12 cellular contexts compared by ENCODE assay signal in genomic region chr6:10316327-10316726, GRCh38.
DNase-seq lines count a peak whose midpoint lies in the region; ATAC-seq and TF ChIP-seq lines count a peak whose summit lies in the region.
"Had no signal": no experiment of that assay in that cellular context is flagged by ENCODE, and none has a peak within 500 bp of the region (broad histone marks: within the 10 kb centered on the region; RNA-seq: fewer than 3 reads in every experiment).

No MANE protein-coding gene starts in this region.

- DNase-seq in AG09309 (ENCODE audit: low read depth), result peak; percentile 64
- peak; percentile 20 for DNase-seq in NCI-H2227 (lab: John Stamatoyannopoulos, UW; ENCODE audit: unreplicated experiment)
- peak in 54 of 61 donors; percentile 6 to 82 (median 51) for DNase-seq in caudate nucleus (lab: John Stamatoyannopoulos, UW)
- DNase-seq in midbrain (lab: John Stamatoyannopoulos, UW), result peak; percentile 74
- DNase-seq in NCI-H524 (lab: John Stamatoyannopoulos, UW), result no peak
- DNase-seq in CD8-positive, alpha-beta memory T cell, result no peak
- DNase-seq: activated CD8-positive, alpha-beta memory T cell treated with anti-CD3 and anti-CD28 coated beads for 24 hours; CD4-positive, CD25-positive, alpha-beta regulatory T cell; effector memory CD8-positive, alpha-beta T cell; NCI-H2171 had no signal

- H3K27me3 ChIP-seq in CD8-positive, alpha-beta memory T cell (ENCODE audit: insufficient read depth, low read length, poor library complexity, severe bottlenecking), result no peaks in the 10 kb centered on the region

- peak overlapping the region; percentile 74 for H3K27ac ChIP-seq in caudate nucleus (ENCODE audit: low read depth, low read length)
- H3K27ac ChIP-seq in CD8-positive, alpha-beta memory T cell (ENCODE audit: low read depth, low read length), result no peak overlapping the region

- H3K4me3 Mint-ChIP-seq in CD8-positive, alpha-beta memory T cell, result no peak overlapping the region
- H3K4me3 Mint-ChIP-seq: CD4-positive, CD25-positive, alpha-beta regulatory T cell; effector memory CD8-positive, alpha-beta T cell had no signal

- H3K36me3 ChIP-seq in CD8-positive, alpha-beta memory T cell (ENCODE audit: insufficient read depth, low read length), result no peaks in the 10 kb centered on the region

- H3K27ac Mint-ChIP-seq in CD8-positive, alpha-beta memory T cell, result no peak overlapping the region
- H3K27ac Mint-ChIP-seq: CD4-positive, CD25-positive, alpha-beta regulatory T cell; effector memory CD8-positive, alpha-beta T cell had no signal

- CTCF ChIA-PET in CD8-positive, alpha-beta memory T cell (lab: Charles Lee), result no interaction called here

- no peaks in the 10 kb centered on the region for H3K9me3 ChIP-seq in CD8-positive, alpha-beta memory T cell (ENCODE audit: low read length)

- peaks cover 1 to 3% of the 10 kb centered on the region in 2 donors for H3K27me3 Mint-ChIP-seq in CD8-positive, alpha-beta memory T cell
- H3K27me3 Mint-ChIP-seq: CD4-positive, CD25-positive, alpha-beta regulatory T cell; effector memory CD8-positive, alpha-beta T cell had no signal

- H3K4me3 ChIP-seq in AG09309 (ENCODE audit: control insufficient read depth, low read depth, low read length), result no peak overlapping the region
- H3K4me3 ChIP-seq in CD8-positive, alpha-beta memory T cell (ENCODE audit: low read length), result no peak overlapping the region

- H3K4me1 ChIP-seq in CD8-positive, alpha-beta memory T cell (ENCODE audit: insufficient read depth, low read length), result no peaks in the 10 kb centered on the region

- POLR2A ChIA-PET in CD8-positive, alpha-beta memory T cell (lab: Charles Lee), result no interaction called here

- TF ChIP-seq CTCF in AG09309 (IDR thresholded peaks at IDR 0.05; ENCODE audit: control insufficient read depth, insufficient read depth, low read depth, low read length, missing control alignments), result no peak

- no peak for ATAC-seq in HG03565 (IDR thresholded peaks at IDR 0.05; ENCODE audit: unreplicated experiment)
- no peak for ATAC-seq in GM18907 (IDR thresholded peaks at IDR 0.05; ENCODE audit: unreplicated experiment)
- ATAC-seq: effector memory CD8-positive, alpha-beta T cell had no signal

- H3K9me3 Mint-ChIP-seq in CD8-positive, alpha-beta memory T cell, result peaks cover 0 to 6% (median 3%) of the 10 kb centered on the region in 5 donors

- no peaks in the 10 kb centered on the region for H3K4me1 Mint-ChIP-seq in CD8-positive, alpha-beta memory T cell
- H3K4me1 Mint-ChIP-seq: CD4-positive, CD25-positive, alpha-beta regulatory T cell had no signal

- no peaks in the 10 kb centered on the region for H3K36me3 Mint-ChIP-seq in CD8-positive, alpha-beta memory T cell
- H3K36me3 Mint-ChIP-seq: CD4-positive, CD25-positive, alpha-beta regulatory T cell had no signal

Comparison
In these comparisons a context has a peak if more than half of its experiments do, and no peak if none do; other contexts are left out.
1. DNase-seq: peak in AG09309 (single experiment), NCI-H2227 (single experiment), caudate nucleus (54 of 61) and midbrain (single experiment); none in NCI-H524 (0 of 2) and CD8-positive, alpha-beta memory T cell (0 of 5).